ENCODE assay signal across 8 cellular contexts in genomic region chrX:49073641-49074575, GRCh38. TPM values are rescaled to one million over a fixed set of nuclear protein-coding genes. Genes with fewer than 3 reads are reported as not detected.
A peak's percentile ranks its signal among the peaks of the same experiment; 100 is the strongest.
DNase-seq lines count a peak whose midpoint lies in the region; ATAC-seq and TF ChIP-seq lines count a peak whose summit lies in the region.

Gene PRAF2, minus strand, starts transcription at chrX:49074002. Its CDS starts 15 bp downstream, at chrX:49073987.

- no peaks in the 10 kb centered on the region for H3K9me3 ChIP-seq in HCT116 (ENCODE audit: control insufficient read depth in 1 of 2, insufficient read depth in 1 of 2, low read depth in 1 of 2, low read length in 2 of 2)
- H3K9me3 ChIP-seq in left ventricle myocardium inferior (replicated peaks) = no peaks in the 10 kb centered on the region

- H3K4me1 ChIP-seq in HCT116 (ENCODE audit: control insufficient read depth in 1 of 2, insufficient read depth in 2 of 2, low read length in 2 of 2) (peaks cover 0 to 15% of the 10 kb centered on the region in 2 experiments; a peak in 2 of 4 replicates), left ventricle myocardium inferior (peaks cover 30% of the 10 kb centered on the region)

- H3K27me3 ChIP-seq in HCT116 (ENCODE audit: insufficient read depth, low read length) (no peaks in the 10 kb centered on the region), left ventricle myocardium inferior (ENCODE audit: low read depth) (no peaks in the 10 kb centered on the region)

- TF ChIP-seq POLR2A in HCT116 (IDR thresholded peaks at IDR 0.05; ENCODE audit: borderline replicate concordance, extremely low read depth, insufficient read depth, insufficient read length) = peak; percentile 29

- H3K9me3 Mint-ChIP-seq in progenitor cell of endocrine pancreas (ENCODE audit: low read depth) = no peaks in the 10 kb centered on the region

- H3K27me3 Mint-ChIP-seq in progenitor cell of endocrine pancreas = no peaks in the 10 kb centered on the region

- intact Hi-C loops in HCT116 (cut with micrococcal nuclease) (no loop called here), left ventricle myocardium inferior (cut with micrococcal nuclease) (no loop called here)
- intact Hi-C loops in T-helper 1 cell treated with Interleukin-12 subunit alpha and Interleukin-12 subunit beta and Interleukin-4 antibody, amounts not matched to agents 30 ng/mL and 1 ng/mL, for 36 hours (cut with micrococcal nuclease) = loop anchor here (1.0 to 5.0 kb wide), 8 partner anchors 21 to 337 kb away; partner anchors contain the start of genes GPKOW, GRIPAP1 and TFE3

- peak; percentile 89 for DNase-seq in EL
- peak; percentile 66 for DNase-seq in HCT116 (ENCODE audit: low read depth, low spot score)
- peak; percentile 77 for DNase-seq in NCI-H1436 (lab: John Stamatoyannopoulos, UW)
- peak; percentile 33 to 94 (median 87) for DNase-seq in anterior cingulate cortex (lab: John Stamatoyannopoulos, UW)
- DNase-seq in left ventricle myocardium inferior = peak; percentile 93
- DNase-seq in progenitor cell of endocrine pancreas (ENCODE audit: low spot score, unreplicated experiment) = peak; percentile 69
- DNase-seq in ureter (ENCODE audit: low spot score) = peak; percentile 93

- CTCF ChIA-PET in HCT116 (lab: Charles Lee) = no interaction called here

- peaks cover 5% of the 10 kb centered on the region for H3K4me1 Mint-ChIP-seq in progenitor cell of endocrine pancreas (ENCODE audit: low read depth)

- peak within 1 kb of the TSS; percentile 49 for H3K9ac ChIP-seq in HCT116 (ENCODE audit: low read length)

- POLR2A ChIA-PET in HCT116 (lab: Charles Lee) = no interaction called here

- H3K36me3 ChIP-seq in HCT116 (ENCODE audit: control insufficient read depth in 1 of 2, insufficient read depth in 2 of 2, low read length in 2 of 2) = no peaks in the 10 kb centered on the region
- H3K36me3 ChIP-seq in left ventricle myocardium inferior = peaks cover 17% of the 10 kb centered on the region

- H3K4me2 ChIP-seq in HCT116 (ENCODE audit: low read length) = peak within 1 kb of the TSS; percentile 81

- H3K9me2 ChIP-seq in HCT116 (ENCODE audit: insufficient read depth) = no peaks in the 10 kb centered on the region

- H3K27ac ChIP-seq in HCT116 (ENCODE audit: low read depth, low read length) = peak within 1 kb of the TSS; percentile 45
- peak within 1 kb of the TSS; percentile 88 for H3K27ac ChIP-seq in left ventricle myocardium inferior (replicated peaks)

- RAD21 ChIA-PET in HCT116 (lab: Charles Lee; ENCODE audit: low non-redundant PET in 1 of 2, low total read pairs in 2 of 2, uncharacterized antibody in 2 of 2, unreplicated experiment in 2 of 2) = no interaction called here

- H3K4me3 Mint-ChIP-seq in progenitor cell of endocrine pancreas (ENCODE audit: low read depth) = peak within 1 kb of the TSS; percentile 82

- TF ChIP-seq RAD21 in HCT116 (IDR thresholded peaks at IDR 0.05; ENCODE audit: low read depth) = no peak

- H3K4me3 ChIP-seq in HCT116 (replicated peaks in 1 of 2; ENCODE audit: low read depth in 1 of 2, low read length in 2 of 2) (peak within 1 kb of the TSS; percentile 65 to 70), left ventricle myocardium inferior (peak within 1 kb of the TSS; percentile 70)

- no peaks in the 10 kb centered on the region for H3K79me2 ChIP-seq in HCT116 (ENCODE audit: insufficient read depth, low read length)

- no peak within 1 kb of the TSS for H2AFZ ChIP-seq in HCT116 (ENCODE audit: low read depth, low read length, poor library complexity, severe bottlenecking)

- peak within 1 kb of the TSS; percentile 80 for H3K27ac Mint-ChIP-seq in progenitor cell of endocrine pancreas

- no TSS peak for BruUV-seq in HCT116 (replicated peaks; lab: Mats Ljungman, UMichigan)

- no peak for TF ChIP-seq CTCF in HCT116 (IDR thresholded peaks at IDR 0.05 in 2 of 3, conservative IDR thresholded peaks at IDR 0.05 in 1 of 3; ENCODE audit: borderline replicate concordance in 1 of 3, insufficient read depth in 1 of 3, low read depth in 2 of 3, low read length in 2 of 3)
- peak; percentile 19 for TF ChIP-seq CTCF in left ventricle myocardium inferior (IDR thresholded peaks at IDR 0.05; ENCODE audit: borderline replicate concordance)
- TF ChIP-seq CTCF in progenitor cell of endocrine pancreas (IDR thresholded peaks at IDR 0.05; ENCODE audit: unreplicated experiment) = no peak

- peak; percentile 97 for ATAC-seq in HCT116

- no peaks in the 10 kb centered on the region for H3K36me3 Mint-ChIP-seq in progenitor cell of endocrine pancreas (ENCODE audit: insufficient read depth)

- no peaks in the 10 kb centered on the region for H4K20me1 ChIP-seq in HCT116 (ENCODE audit: insufficient read depth)

TF ChIP-seq in HCT116, 20 proteins besides CTCF, POLR2A, EP300 and RAD21:
- TF ChIP-seq ZFX (IDR thresholded peaks at IDR 0.05) (no peak), MAX (IDR thresholded peaks at IDR 0.05) (no peak), POLR2AphosphoS5 (IDR thresholded peaks at IDR 0.05; ENCODE audit: low read depth, low read length) (peak; percentile 81), YY1 (IDR thresholded peaks at IDR 0.05; ENCODE audit: extremely low read depth, insufficient replicate concordance, low read depth, low read length) (peak; percentile 37), TCF7L2 (IDR thresholded peaks at IDR 0.05; ENCODE audit: borderline replicate concordance, extremely low read depth, insufficient read depth, insufficient read length) (peak; percentile 50), CEBPB (IDR thresholded peaks at IDR 0.05; ENCODE audit: low read depth) (no peak), EZH2 (IDR thresholded peaks at IDR 0.05) (no peak), EGR1 (IDR thresholded peaks at IDR 0.05; ENCODE audit: low read depth) (no peak), SP1 (IDR thresholded peaks at IDR 0.05; ENCODE audit: low read depth) (no peak), FOSL1 (IDR thresholded peaks at IDR 0.05; ENCODE audit: low read depth) (no peak)

RNA-seq across cellular contexts. Expression of gene PRAF2, which starts in this region (rescaled TPM):
- 18.8 TPM for total RNA-seq in HCT116 (2021; ENCODE audit: unreplicated experiment)
- 21.7 and 26.3 TPM in 2 replicates for polyA plus RNA-seq in HCT116 (2012)
- 20.9 and 22.2 TPM in 2 replicates for total RNA-seq in T-helper 1 cell treated with Interleukin-12 subunit alpha and Interleukin-12 subunit beta and Interleukin-4 antibody, amounts not matched to agents 30 ng/mL and 1 ng/mL, for 36 hours
- total RNA-seq in left ventricle myocardium inferior = 8.7 TPM
- total RNA-seq in progenitor cell of endocrine pancreas = 22.6 and 24.1 TPM in 2 replicates
- total RNA-seq in ureter = 20.9 TPM

Comparison
In these comparisons a context has a peak if more than half of its experiments do, and no peak if none do; other contexts are left out.
1. Peak in every context shown above with its lines: DNase-seq, ATAC-seq, H3K4me3 ChIP-seq and H3K27ac ChIP-seq.